Comparison of ENCODE assay signal across 8 cellular contexts in the genomic region with DNA sequence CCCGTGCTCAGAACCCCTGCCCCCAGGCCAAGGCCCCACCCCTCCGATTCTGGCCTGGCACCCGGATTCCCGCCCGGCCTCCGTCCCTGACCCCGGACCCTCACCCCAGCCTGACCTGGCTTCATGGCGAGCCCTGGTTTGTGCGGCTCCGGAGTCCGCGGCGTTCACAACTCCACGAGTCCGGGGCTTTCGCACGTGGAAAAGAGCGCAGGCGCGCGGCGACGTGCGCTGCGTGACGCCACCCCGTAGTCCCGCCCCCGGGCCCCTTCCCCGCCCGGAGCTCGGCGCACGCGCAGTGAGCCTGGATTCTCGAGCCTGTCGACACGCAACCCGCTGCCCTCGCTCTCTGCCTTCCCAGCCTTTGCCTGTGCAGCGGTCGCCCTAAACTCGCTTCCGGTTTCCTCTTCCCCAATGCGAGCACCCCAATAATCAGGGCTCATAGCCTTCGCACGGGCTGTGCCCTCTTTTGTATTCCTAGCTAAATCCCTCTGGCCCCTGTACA. TPM values are rescaled to one million over a fixed set of nuclear protein-coding genes. Genes with fewer than 3 reads are reported as not detected.
DNase-seq lines count a peak whose midpoint lies in the region; ATAC-seq, FAIRE-seq and TF ChIP-seq lines count a peak whose summit lies in the region.

A gene (minus strand): TSS at position 204 of the 502 bp plus-strand sequence. CDS start 79 bp downstream, at position 125.

- peaks cover 36% of the 10 kb centered on the region for H3K4me1 ChIP-seq in keratinocyte (ENCODE audit: control insufficient read depth, extremely low read depth, insufficient read depth, low read length)

- no peaks in the 10 kb centered on the region for H3K27me3 ChIP-seq in keratinocyte (ENCODE audit: control insufficient read depth, extremely low read depth, insufficient read depth, low read length)

- H3K4me3 ChIP-seq in keratinocyte (ENCODE audit: control insufficient read depth in 2 of 3, extremely low read depth in 1 of 3, insufficient read depth in 2 of 3, low read depth in 1 of 3, low read length in 3 of 3): peak within 1 kb of the TSS; percentile 86 to 95 (median 86)

- TF ChIP-seq CTCF in keratinocyte (optimal IDR thresholded peaks at IDR 0.05 in 1 of 3, IDR thresholded peaks at IDR 0.05 in 1 of 3, conservative IDR thresholded peaks at IDR 0.05 in 1 of 3; ENCODE audit: extremely low read depth in 1 of 3, insufficient read depth in 2 of 3, low read length in 3 of 3): no peak

- DNase-seq in AG08396 (ENCODE audit: low spot score): peak; percentile 99
- peak; percentile 95 for DNase-seq in NCI-H345 treated with DMSO at 0.1 percent for 48 hours (lab: John Stamatoyannopoulos, UW; ENCODE audit: unreplicated experiment)
- peak; percentile 95 to 98 for DNase-seq in central memory CD8-positive, alpha-beta T cell (ENCODE audit: low spot score in 2 of 2)
- peak; percentile 57 for DNase-seq in keratinocyte (ENCODE audit: low read depth, low spot score)
- peak; percentile 98 for DNase-seq in stimulated activated CD4-positive, alpha-beta T cell treated with anti-CD3 and anti-CD28 coated beads, Interleukin-15, amount 100 ng/mL, for 1 hour (ENCODE audit: low read depth in 1 of 2, low spot score in 1 of 2)

- no peaks in the 10 kb centered on the region for H3K9me3 Mint-ChIP-seq in central memory CD8-positive, alpha-beta T cell

- peaks cover 0 to 3% of the 10 kb centered on the region in 2 experiments for H3K36me3 ChIP-seq in keratinocyte (ENCODE audit: control insufficient read depth in 2 of 2, extremely low read depth in 1 of 2, insufficient read depth in 2 of 2, low read length in 2 of 2)

- dilution Hi-C loops in keratinocyte (cut with MboI; ENCODE audit: extremely low pct_ligation_motif_present, low sequenced_read_pairs): no loop called here

- no peaks in the 10 kb centered on the region for H3K9me3 ChIP-seq in keratinocyte (ENCODE audit: control insufficient read depth, low read depth, low read length)

- H2AFZ ChIP-seq in keratinocyte (ENCODE audit: control insufficient read depth, low read length): peak within 1 kb of the TSS; percentile 86

- peak within 1 kb of the TSS; percentile 83 for H3K4me3 Mint-ChIP-seq in central memory CD8-positive, alpha-beta T cell

- peak within 1 kb of the TSS; percentile 92 for H3K9ac ChIP-seq in keratinocyte (ENCODE audit: control insufficient read depth, extremely low read depth, insufficient read depth, low read length)

- H3K27me3 Mint-ChIP-seq in central memory CD8-positive, alpha-beta T cell: no peaks in the 10 kb centered on the region

- H3K4me1 Mint-ChIP-seq in central memory CD8-positive, alpha-beta T cell: peaks cover 54% of the 10 kb centered on the region

- H3K27ac ChIP-seq in keratinocyte (ENCODE audit: control insufficient read depth, insufficient read depth, low read length): peak within 1 kb of the TSS; percentile 86

- FAIRE-seq in keratinocyte (lab: Jason Lieb, UNC): no peak

- no peaks in the 10 kb centered on the region for H3K9me1 ChIP-seq in keratinocyte (ENCODE audit: control insufficient read depth, extremely low read depth, insufficient read depth, low read length)

- peak within 1 kb of the TSS; percentile 97 for H3K4me2 ChIP-seq in keratinocyte (ENCODE audit: control insufficient read depth, extremely low read depth, insufficient read depth, low read depth, low read length)

- peaks cover 48% of the 10 kb centered on the region for H3K79me2 ChIP-seq in keratinocyte (ENCODE audit: control insufficient read depth, insufficient read depth, low read length)

- ATAC-seq in GM19023 (IDR thresholded peaks at IDR 0.05; ENCODE audit: unreplicated experiment) (peak; percentile 82), HG03342 (IDR thresholded peaks at IDR 0.05; ENCODE audit: unreplicated experiment) (peak; percentile 74)
- ATAC-seq in activated CD4-positive, CD25-positive, alpha-beta regulatory T cell treated with anti-CD3 and anti-CD28 coated beads, Interleukin-2, amount 50 U/mL, for 24 hours: peak; percentile 87 to 93
- ATAC-seq in central memory CD8-positive, alpha-beta T cell (replicated peaks; ENCODE audit: extremely low read depth, poor library complexity, severe bottlenecking): peak; percentile 89

- peaks cover 19% of the 10 kb centered on the region for H3K36me3 Mint-ChIP-seq in central memory CD8-positive, alpha-beta T cell (ENCODE audit: insufficient read depth)

- peak within 1 kb of the TSS; percentile 82 for H3K27ac Mint-ChIP-seq in central memory CD8-positive, alpha-beta T cell (ENCODE audit: low read depth)

- H4K20me1 ChIP-seq in keratinocyte (ENCODE audit: control insufficient read depth, extremely low read depth, insufficient read depth, low read length): peaks cover 4% of the 10 kb centered on the region

RNA-seq across cellular contexts. Expression of the gene that starts here (rescaled TPM):
- 222 to 357 TPM (median 301 TPM) in 3 replicates for polyA plus RNA-seq in keratinocyte
- polyA plus RNA-seq in keratinocyte (2011; ENCODE audit: low read depth): 42.3 TPM
- polyA plus RNA-seq in keratinocyte (2011; cell fraction: cytosol; rRNA removed): 254 and 305 TPM in 2 replicates
- polyA plus RNA-seq in keratinocyte (2011; cell fraction: nucleus; rRNA removed): 122 and 173 TPM in 2 replicates
- polyA plus RNA-seq in keratinocyte (2012; ENCODE audit: low replicate concordance): 135 and 295 TPM in 2 replicates
- polyA minus RNA-seq in keratinocyte: 332 to 744 TPM (median 382 TPM) in 3 replicates
- polyA minus RNA-seq in keratinocyte (2011; cell fraction: cytosol; rRNA and poly(A)+ RNA removed): 115 TPM
- polyA minus RNA-seq in keratinocyte (2011; cell fraction: nucleus; rRNA and poly(A)+ RNA removed): 26.9 and 28.7 TPM in 2 replicates

Comparison
In these comparisons a context has a peak if more than half of its experiments do, and no peak if none do; other contexts are left out.
1. Peak in every context shown above with its lines: DNase-seq, ATAC-seq, H3K4me3 ChIP-seq and H3K27ac ChIP-seq.